ENCODE assay signal across 17 cellular contexts in the genomic region with DNA sequence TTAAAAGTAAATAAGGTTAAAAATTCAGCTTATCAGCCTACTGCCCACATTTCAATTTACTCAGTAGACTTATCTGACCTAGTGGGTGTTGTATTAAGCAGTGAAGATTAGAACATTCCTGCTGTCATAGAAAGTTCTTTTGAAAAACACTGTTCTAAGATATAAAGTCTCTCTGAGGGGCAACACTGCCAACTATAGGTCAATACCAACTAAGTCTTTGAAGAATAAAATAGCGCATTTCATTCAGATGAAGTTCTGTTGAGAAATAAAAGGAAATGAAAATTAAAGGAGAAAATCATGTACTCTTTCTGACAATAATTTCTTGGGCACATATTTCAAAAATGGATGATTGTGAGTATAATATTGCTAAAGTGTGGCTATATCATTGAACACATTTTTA.
"Had no signal": no experiment of that assay in that cellular context is flagged by ENCODE, and none has a peak within 500 bp of the region (broad histone marks: within the 10 kb centered on the region; RNA-seq: fewer than 3 reads in every experiment).

No MANE protein-coding gene starts in this region.

- H3K27me3 ChIP-seq: body of pancreas, tibial artery had no signal

- H3K4me1 ChIP-seq: body of pancreas, tibial artery had no signal

- H3K36me3 ChIP-seq: tibial artery had no signal

- H3K36me3 Mint-ChIP-seq: activated naive CD4-positive, alpha-beta T cell treated with anti-CD3 and anti-CD28 coated beads, Interleukin-2, amount 50 U/mL, for 24 hours; immature natural killer cell; naive B cell; stimulated activated effector memory CD8-positive, alpha-beta T cell treated with anti-CD3 and anti-CD28 coated beads, Interleukin-12 subunit alpha, Interleukin-12 subunit beta, amount 100 ng/mL, for 72 hours had no signal

- ATAC-seq: body of pancreas; effector memory CD8-positive, alpha-beta T cell; left colon; right cardiac atrium; stimulated activated effector memory CD8-positive, alpha-beta T cell treated with anti-CD3 and anti-CD28 coated beads, Interleukin-12 subunit alpha, Interleukin-12 subunit beta, amount 100 ng/mL, for 72 hours had no signal

- H3K4me1 Mint-ChIP-seq: activated naive CD4-positive, alpha-beta T cell treated with anti-CD3 and anti-CD28 coated beads, Interleukin-2, amount 50 U/mL, for 24 hours; central memory CD8-positive, alpha-beta T cell; immature natural killer cell; naive B cell; stimulated activated effector memory CD8-positive, alpha-beta T cell treated with anti-CD3 and anti-CD28 coated beads, Interleukin-12 subunit alpha, Interleukin-12 subunit beta, amount 100 ng/mL, for 72 hours had no signal

- DNase-seq: activated CD4-positive, alpha-beta T cell treated with anti-CD3 and anti-CD28 coated beads for 4 hours; activated T-cell treated with anti-CD3 and anti-CD28 coated beads for 4 hours; body of pancreas; effector memory CD8-positive, alpha-beta T cell; hypothalamus; immature natural killer cell; left colon; naive B cell; posterior cingulate gyrus; right cardiac atrium; small intestine; SW 1271; tibial artery had no signal

- H3K9me3 ChIP-seq: body of pancreas, tibial artery had no signal

- H3K9me3 Mint-ChIP-seq: activated naive CD4-positive, alpha-beta T cell treated with anti-CD3 and anti-CD28 coated beads, Interleukin-2, amount 50 U/mL, for 24 hours had no signal

- H3K4me3 Mint-ChIP-seq: activated naive CD4-positive, alpha-beta T cell treated with anti-CD3 and anti-CD28 coated beads, Interleukin-2, amount 50 U/mL, for 24 hours; central memory CD8-positive, alpha-beta T cell; effector memory CD8-positive, alpha-beta T cell; immature natural killer cell; naive B cell; stimulated activated effector memory CD8-positive, alpha-beta T cell treated with anti-CD3 and anti-CD28 coated beads, Interleukin-12 subunit alpha, Interleukin-12 subunit beta, amount 100 ng/mL, for 72 hours had no signal

- H3K27ac ChIP-seq: body of pancreas, tibial artery had no signal

- H3K27ac Mint-ChIP-seq: activated naive CD4-positive, alpha-beta T cell treated with anti-CD3 and anti-CD28 coated beads, Interleukin-2, amount 50 U/mL, for 24 hours; effector memory CD8-positive, alpha-beta T cell; immature natural killer cell; naive B cell; stimulated activated effector memory CD8-positive, alpha-beta T cell treated with anti-CD3 and anti-CD28 coated beads, Interleukin-12 subunit alpha, Interleukin-12 subunit beta, amount 100 ng/mL, for 72 hours had no signal

- H3K4me3 ChIP-seq: body of pancreas, lung, tibial artery had no signal

- H3K27me3 Mint-ChIP-seq: activated naive CD4-positive, alpha-beta T cell treated with anti-CD3 and anti-CD28 coated beads, Interleukin-2, amount 50 U/mL, for 24 hours; central memory CD8-positive, alpha-beta T cell; effector memory CD8-positive, alpha-beta T cell; naive B cell had no signal
